Comparison of ENCODE assay signal across 2 cellular contexts in genomic region chr6:33758807-33759206, GRCh38.
TF ChIP-seq lines count a peak whose summit lies in the region.

No MANE protein-coding gene starts in this region.

TF ChIP-seq in IMR-90, 13 proteins besides CTCF, POLR2A, EP300 and RAD21:
- TF ChIP-seq RFX5 (IDR thresholded peaks at IDR 0.05; ENCODE audit: low read depth, low read length) (no peak), CEBPB (IDR thresholded peaks at IDR 0.05; ENCODE audit: low read depth, low read length) (0 out of 2 replicates have a peak, but pooled peaks have one; percentile 25)
TF ChIP-seq in IMR-90: peak in this region for 1.

TF ChIP-seq in K562, 482 proteins besides CTCF, POLR2A, EP300 and RAD21:
- TF ChIP-seq ZNF316 (IDR thresholded peaks at IDR 0.05), result peak; percentile 57
- TF ChIP-seq STAG1 (CRISPR knock-in tag; IDR thresholded peaks at IDR 0.05; ENCODE audit: borderline replicate concordance), result no peak
- no peak for TF ChIP-seq HMG20A (CRISPR knock-in tag; conservative IDR thresholded peaks at IDR 0.05)
- TF ChIP-seq MAFG (tag; conservative IDR thresholded peaks at IDR 0.05), result peak; percentile 40; the same call in 1 of the 2 replicates
TF ChIP-seq in K562: peak in this region for 2.
